13 cellular contexts compared by ENCODE assay signal in genomic region chr22:41828516-41828915, GRCh38. TPM values are rescaled to one million over a fixed set of nuclear protein-coding genes. Genes with fewer than 3 reads are reported as not detected.
DNase-seq lines count a peak whose midpoint lies in the region; ATAC-seq and TF ChIP-seq lines count a peak whose summit lies in the region.
"Had no signal": no experiment of that assay in that cellular context is flagged by ENCODE, and none has a peak within 500 bp of the region (broad histone marks: within the 10 kb centered on the region; RNA-seq: fewer than 3 reads in every experiment).

No MANE protein-coding gene starts in this region.

- H3K4me3 Mint-ChIP-seq in activated CD4-positive, alpha-beta T cell treated with anti-CD3 and anti-CD28 coated beads for 36 hours = no peak overlapping the region
- no peak overlapping the region for H3K4me3 Mint-ChIP-seq in CD14-positive monocyte

- in situ Hi-C loops in gastrocnemius medialis (cut with MboI; ENCODE audit: low sequenced_read_pairs in 4 of 4) = loop anchor here in 1 of 4 donors (10.0 kb wide), 1 partner anchor 116 kb away; the partner anchor contains the start of gene CENPM

- TF ChIP-seq CTCF in dorsolateral prefrontal cortex (IDR thresholded peaks at IDR 0.05 in 54 of 56, conservative IDR thresholded peaks at IDR 0.05 in 2 of 56; ENCODE audit: low read depth in 1 of 56, partially characterized antibody in 56 of 56) (no peak), gastrocnemius medialis (IDR thresholded peaks at IDR 0.05 in 4 of 5, conservative IDR thresholded peaks at IDR 0.05 in 1 of 5) (no peak), CD14-positive monocyte (IDR thresholded peaks at IDR 0.05) (no peak)

- intact Hi-C loops in activated CD4-positive, alpha-beta T cell treated with anti-CD3 and anti-CD28 coated beads for 36 hours (cut with DNase I, micrococcal nuclease) = loop anchor here in 1 of 2 experiments (10.0 kb wide), 1 partner anchor 246 kb away; the partner anchor contains the start of genes NAGA, PHETA2 and SMDT1
- intact Hi-C loops in dorsolateral prefrontal cortex (cut with DNase I) = loop anchor here in 1 of 2 donors (10.0 kb wide), 1 partner anchor 246 kb away; the partner anchor contains the start of genes NAGA, PHETA2 and SMDT1
- intact Hi-C loops in gastrocnemius medialis (cut with DNase I; ENCODE audit: low total_unique reads) = no loop called here
- intact Hi-C loops in CD14-positive monocyte (cut with micrococcal nuclease) = no loop called here

- H3K27me3 ChIP-seq in dorsolateral prefrontal cortex (no peaks in the 10 kb centered on the region), gastrocnemius medialis (no peaks in the 10 kb centered on the region)

- peaks cover 29 to 36% of the 10 kb centered on the region in 2 donors for H3K4me1 ChIP-seq in gastrocnemius medialis

- H3K4me3 ChIP-seq in dorsolateral prefrontal cortex (no peak overlapping the region), gastrocnemius medialis (no peak overlapping the region)
- H3K4me3 ChIP-seq: lung had no signal

- peak overlapping the region; percentile 38 for H3K27ac Mint-ChIP-seq in activated CD4-positive, alpha-beta T cell treated with anti-CD3 and anti-CD28 coated beads for 36 hours
- H3K27ac Mint-ChIP-seq in CD14-positive monocyte = peak overlapping the region in 2 of 7 donors; percentile 48 to 68

- CTCF ChIA-PET in activated CD4-positive, alpha-beta T cell treated with anti-CD3 and anti-CD28 coated beads for 36 hours (lab: Charles Lee) = interaction anchor here (0.8 to 1.1 kb wide), 4 partner anchors 14 to 131 kb away, joined by 3 to 5 read pairs (median 4); no protein-coding TSS in a partner anchor

- no peak for DNase-seq in activated CD4-positive, alpha-beta T cell treated with anti-CD3 and anti-CD28 coated beads for 36 hours
- no peak for DNase-seq in activated CD4-positive, alpha-beta T cell treated with anti-CD3 and anti-CD28 coated beads, Interleukin-2, amount 50 U/mL, for 4 hours
- DNase-seq in NCI-H2196 treated with DMSO at 0.1 percent for 48 hours (lab: John Stamatoyannopoulos, UW; ENCODE audit: unreplicated experiment) (peak; percentile 57), dorsolateral prefrontal cortex (no peak), gastrocnemius medialis (no peak), CD14-positive monocyte (ENCODE audit: low spot score) (no peak)
- no peak for DNase-seq in central memory CD4-positive, alpha-beta T cell
- DNase-seq: activated gamma-delta T cell, dermis blood vessel endothelial cell, HCEC 1CT, PC-3 had no signal

- POLR2A ChIA-PET in activated CD4-positive, alpha-beta T cell treated with anti-CD3 and anti-CD28 coated beads for 36 hours (lab: Charles Lee) = interaction anchor here (2.1 kb wide), 1 partner anchor 34 kb away, joined by 7 read pairs; no protein-coding TSS in a partner anchor

- ATAC-seq in activated CD4-positive, alpha-beta T cell treated with anti-CD3 and anti-CD28 coated beads for 36 hours = no peak
- ATAC-seq in gastrocnemius medialis (no peak), HG02970 (IDR thresholded peaks at IDR 0.05; ENCODE audit: low FRiP score, unreplicated experiment) (no peak)
- ATAC-seq: PC-3 had no signal

- H3K9me3 ChIP-seq in gastrocnemius medialis = no peaks in the 10 kb centered on the region

- H3K27ac ChIP-seq in dorsolateral prefrontal cortex = peak overlapping the region in 44 of 59 donors; percentile 4 to 100 (median 64)
- peak overlapping the region in 3 of 4 donors; percentile 91 to 92 (median 92) for H3K27ac ChIP-seq in gastrocnemius medialis

- no peaks in the 10 kb centered on the region for H3K27me3 Mint-ChIP-seq in activated CD4-positive, alpha-beta T cell treated with anti-CD3 and anti-CD28 coated beads for 36 hours
- H3K27me3 Mint-ChIP-seq in CD14-positive monocyte (ENCODE audit: low read depth in 3 of 3) = peaks cover 0 to 3% (median 2%) of the 10 kb centered on the region in 3 donors

- peaks cover 35% of the 10 kb centered on the region for H3K4me1 Mint-ChIP-seq in activated CD4-positive, alpha-beta T cell treated with anti-CD3 and anti-CD28 coated beads for 36 hours
- peaks cover 21% of the 10 kb centered on the region for H3K4me1 Mint-ChIP-seq in CD14-positive monocyte

- TF ChIP-seq POLR2A in gastrocnemius medialis (IDR thresholded peaks at IDR 0.05) = no peak

- H3K36me3 ChIP-seq in gastrocnemius medialis = no peaks in the 10 kb centered on the region

- peaks cover 23% of the 10 kb centered on the region for H3K36me3 Mint-ChIP-seq in activated CD4-positive, alpha-beta T cell treated with anti-CD3 and anti-CD28 coated beads for 36 hours (ENCODE audit: low read depth)
- peaks cover 27 to 34% of the 10 kb centered on the region in 2 donors for H3K36me3 Mint-ChIP-seq in CD14-positive monocyte

- no peaks in the 10 kb centered on the region for H3K9me3 Mint-ChIP-seq in activated CD4-positive, alpha-beta T cell treated with anti-CD3 and anti-CD28 coated beads for 36 hours (ENCODE audit: low read depth)
- H3K9me3 Mint-ChIP-seq in CD14-positive monocyte = peaks cover 0 to 2% (median 0%) of the 10 kb centered on the region in 7 donors

RNA-seq across cellular contexts. Expression of gene SREBF2, which starts 4.4 kb away (rescaled TPM):
- 100 to 1,000 TPM; 101 to 105 TPM for total RNA-seq in activated CD4-positive, alpha-beta T cell treated with anti-CD3 and anti-CD28 coated beads for 36 hours
- total RNA-seq in dorsolateral prefrontal cortex (100 to 1,000 TPM; 129 to 246 (median 190) TPM), gastrocnemius medialis (10 to 100 TPM; 25.1 to 40.9 (median 36.1) TPM)
- polyA plus RNA-seq in CD14-positive monocyte = 10 to 100 TPM; 22.2 to 25.1 TPM

RNA-seq across cellular contexts. Expression of gene CCDC134, which starts 28.0 kb away (rescaled TPM):
- 10 to 100 TPM; 14.7 to 15.2 TPM for total RNA-seq in activated CD4-positive, alpha-beta T cell treated with anti-CD3 and anti-CD28 coated beads for 36 hours
- total RNA-seq in dorsolateral prefrontal cortex = 10 to 100 TPM in 12 of 120 experiments, 1 to 10 TPM in 108; 4.1 to 13.3 (median 7.8) TPM
- total RNA-seq in gastrocnemius medialis = 1 to 10 TPM; 3.3 to 7.7 (median 6.0) TPM
- polyA plus RNA-seq in CD14-positive monocyte = 1 to 10 TPM; 2.1 to 2.4 TPM
